In genomic region chr13:107210216-107211010, GRCh38 we compare ENCODE assay signal across 10 cellular contexts.
DNase-seq lines count a peak whose midpoint lies in the region; ATAC-seq and TF ChIP-seq lines count a peak whose summit lies in the region.
"Had no signal": no experiment of that assay in that cellular context is flagged by ENCODE, and none has a peak within 500 bp of the region (broad histone marks: within the 10 kb centered on the region; RNA-seq: fewer than 3 reads in every experiment).

No MANE protein-coding gene starts in this region.

- TF ChIP-seq POLR2A in heart left ventricle (IDR thresholded peaks at IDR 0.05): no peak
- no peak for TF ChIP-seq POLR2A in transverse colon (IDR thresholded peaks at IDR 0.05)
- no peak for TF ChIP-seq POLR2A in sigmoid colon (IDR thresholded peaks at IDR 0.05)

- intact Hi-C loops in heart left ventricle (cut with DNase I) (loop anchor here (1.0 to 10.0 kb wide), 12 partner anchors 434 to 947 kb away; a partner anchor contains a TSS), left colon (cut with DNase I, micrococcal nuclease) (loop anchor here in 1 of 2 donors (10.0 kb wide), 1 partner anchor 944 kb away; no protein-coding TSS in a partner anchor), transverse colon (cut with DNase I; ENCODE audit: low total_unique reads) (no loop called here), sigmoid colon (cut with DNase I) (loop anchor here (5.0 kb wide), 1 partner anchor 942 kb away; no protein-coding TSS in a partner anchor)

- no peak for TF ChIP-seq CTCF in heart left ventricle (IDR thresholded peaks at IDR 0.05)
- no peak for TF ChIP-seq CTCF in right atrium auricular region (IDR thresholded peaks at IDR 0.05)
- no peak for TF ChIP-seq CTCF in RWPE2 (IDR thresholded peaks at IDR 0.05; ENCODE audit: poor library complexity, severe bottlenecking)
- no peak for TF ChIP-seq CTCF in transverse colon (IDR thresholded peaks at IDR 0.05)
- no peak for TF ChIP-seq CTCF in sigmoid colon (IDR thresholded peaks at IDR 0.05)

- H3K27ac ChIP-seq in heart left ventricle (peak overlapping the region in 1 of 12 donors; percentile 45), right atrium auricular region (no peak overlapping the region), RWPE2 (ENCODE audit: poor library complexity, severe bottlenecking) (no peak overlapping the region), transverse colon (no peak overlapping the region), sigmoid colon (no peak overlapping the region)
- no peak overlapping the region for H3K27ac ChIP-seq in effector memory CD4-positive, alpha-beta T cell (ENCODE audit: insufficient read depth, low read length, poor library complexity, severe bottlenecking)
- H3K27ac ChIP-seq: neural progenitor cell, SJSA1 had no signal

- ATAC-seq in heart left ventricle: peak in 1 of 4 donors; percentile 25
- 0 out of 3 replicates have a peak, but pooled peaks have one; percentile 17 for ATAC-seq in RWPE2 (ENCODE audit: low read depth)
- peak; percentile 73 for ATAC-seq in left colon

- peak overlapping the region in 8 of 12 donors; percentile 21 to 37 (median 30) for H3K4me3 ChIP-seq in heart left ventricle
- H3K4me3 ChIP-seq in right atrium auricular region: peak overlapping the region in 1 of 2 donors; percentile 31
- H3K4me3 ChIP-seq in RWPE2 (ENCODE audit: severe bottlenecking): no peak overlapping the region
- H3K4me3 ChIP-seq in transverse colon: peak overlapping the region in 1 of 4 donors; percentile 5
- no peak overlapping the region for H3K4me3 ChIP-seq in effector memory CD4-positive, alpha-beta T cell (ENCODE audit: insufficient read depth, low read depth, low read length, poor library complexity, severe bottlenecking)
- H3K4me3 ChIP-seq in sigmoid colon: peak overlapping the region in 1 of 4 donors; percentile 18
- H3K4me3 ChIP-seq: neural progenitor cell, SJSA1 had no signal

- H3K27me3 ChIP-seq in heart left ventricle (no peaks in the 10 kb centered on the region), right atrium auricular region (no peaks in the 10 kb centered on the region), RWPE2 (ENCODE audit: insufficient read depth, poor library complexity, severe bottlenecking) (peaks cover 3% of the 10 kb centered on the region), transverse colon (peaks cover 3% of the 10 kb centered on the region), sigmoid colon (no peaks in the 10 kb centered on the region)
- no peaks in the 10 kb centered on the region for H3K27me3 ChIP-seq in effector memory CD4-positive, alpha-beta T cell (replicated peaks; ENCODE audit: control insufficient read depth, insufficient read depth, low read length, poor library complexity, severe bottlenecking)
- H3K27me3 ChIP-seq: neural progenitor cell had no signal

- no peaks in the 10 kb centered on the region for H3K36me3 ChIP-seq in heart left ventricle
- H3K36me3 ChIP-seq in right atrium auricular region: no peaks in the 10 kb centered on the region
- no peaks in the 10 kb centered on the region for H3K36me3 ChIP-seq in RWPE2 (ENCODE audit: low read depth)
- no peaks in the 10 kb centered on the region for H3K36me3 ChIP-seq in transverse colon
- H3K36me3 ChIP-seq in effector memory CD4-positive, alpha-beta T cell (ENCODE audit: control insufficient read depth, insufficient read depth, low read length): no peaks in the 10 kb centered on the region
- H3K36me3 ChIP-seq in sigmoid colon: no peaks in the 10 kb centered on the region
- H3K36me3 ChIP-seq: neural progenitor cell, SJSA1 had no signal

- in situ Hi-C loops in transverse colon (cut with MboI; ENCODE audit: low pct_ligation_motif_present in 1 of 4, low pct_unique_long_range_greater_than_20kb in 1 of 4, low sequenced_read_pairs in 3 of 4): loop anchor here (10.0 to 25.0 kb wide), 4 partner anchors 427 to 952 kb away; no protein-coding TSS in a partner anchor

- no peaks in the 10 kb centered on the region for H3K9me3 ChIP-seq in heart left ventricle
- no peaks in the 10 kb centered on the region for H3K9me3 ChIP-seq in right atrium auricular region
- H3K9me3 ChIP-seq in RWPE2 (ENCODE audit: severe bottlenecking): no peaks in the 10 kb centered on the region
- H3K9me3 ChIP-seq in transverse colon: no peaks in the 10 kb centered on the region
- no peaks in the 10 kb centered on the region for H3K9me3 ChIP-seq in effector memory CD4-positive, alpha-beta T cell (ENCODE audit: control insufficient read depth, low read length)
- H3K9me3 ChIP-seq in sigmoid colon: no peaks in the 10 kb centered on the region
- H3K9me3 ChIP-seq: SJSA1 had no signal

- 40 to 47% (median 47%) methylated on average over 15 of the region's 15 CpGs for WGBS in heart left ventricle, 4 donors
- 37 to 44% methylated on average over 10 to 15 of the region's 15 CpGs for WGBS in transverse colon (ENCODE audit: low coverage in 1 of 2), 2 donors
- 13 to 58% methylated on average over 15 of the region's 15 CpGs for WGBS in sigmoid colon, 2 donors

- DNase-seq in heart left ventricle (no peak), right atrium auricular region (ENCODE audit: low spot score) (no peak), RWPE2 (ENCODE audit: low spot score) (no peak), left colon (no peak), transverse colon (no peak), A172 (ENCODE audit: low spot score) (no peak), sigmoid colon (no peak)
- DNase-seq in effector memory CD4-positive, alpha-beta T cell: no peak

- TF ChIP-seq EP300 in transverse colon (IDR thresholded peaks at IDR 0.05; ENCODE audit: low read depth): no peak
- no peak for TF ChIP-seq EP300 in sigmoid colon (IDR thresholded peaks at IDR 0.05)

- H3K4me1 ChIP-seq in heart left ventricle (peaks cover 0 to 35% (median 14%) of the 10 kb centered on the region in 12 donors), right atrium auricular region (peaks cover 0 to 9% of the 10 kb centered on the region in 2 donors), RWPE2 (ENCODE audit: insufficient read depth, poor library complexity, severe bottlenecking) (no peaks in the 10 kb centered on the region), transverse colon (peaks cover 0 to 8% (median 3%) of the 10 kb centered on the region in 4 donors), sigmoid colon (peaks cover 0 to 8% (median 2%) of the 10 kb centered on the region in 4 donors)
- H3K4me1 ChIP-seq in effector memory CD4-positive, alpha-beta T cell (ENCODE audit: control insufficient read depth, insufficient read depth, low read length, poor library complexity, severe bottlenecking): no peaks in the 10 kb centered on the region
- H3K4me1 ChIP-seq: neural progenitor cell had no signal

Comparison
In these comparisons a context has a peak if more than half of its experiments do, and no peak if none do; other contexts are left out.
1. H3K4me3 ChIP-seq: peak in heart left ventricle (8 of 12); none in RWPE2 (single experiment) and effector memory CD4-positive, alpha-beta T cell (single experiment).